8 cellular contexts compared by ENCODE assay signal in the genomic region with DNA sequence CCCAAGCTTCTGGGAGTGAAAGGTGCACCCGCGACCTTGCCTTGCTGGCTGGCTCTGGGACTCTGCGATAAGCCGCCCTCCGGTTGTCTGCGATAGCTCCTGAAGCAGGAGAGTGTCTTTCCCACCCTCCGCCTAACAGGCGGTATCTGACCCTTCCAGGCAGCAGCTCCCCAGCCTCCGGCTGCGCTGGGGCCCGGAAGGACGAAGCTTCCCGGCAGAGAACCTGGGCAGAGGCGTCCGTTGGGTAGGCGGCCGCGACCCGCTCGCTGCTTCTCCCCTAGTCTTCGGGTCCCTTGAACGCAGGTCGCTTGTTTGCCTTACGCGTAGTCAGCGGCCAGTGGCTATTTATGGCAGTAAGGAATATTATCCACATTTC. TPM values are rescaled to one million over a fixed set of nuclear protein-coding genes. Genes with fewer than 3 reads are reported as not detected.
A peak's percentile ranks its signal among the peaks of the same experiment; 100 is the strongest.
DNase-seq lines count a peak whose midpoint lies in the region; ATAC-seq and TF ChIP-seq lines count a peak whose summit lies in the region.

No MANE protein-coding gene starts in this region.

- no peaks in the 10 kb centered on the region for H3K36me3 ChIP-seq in thymus (ENCODE audit: control insufficient read depth, insufficient read depth)

- peaks cover 31% of the 10 kb centered on the region for H3K4me1 ChIP-seq in thymus (ENCODE audit: control insufficient read depth, insufficient read depth, low read length)

- H3K4me3 Mint-ChIP-seq in activated naive CD4-positive, alpha-beta T cell treated with anti-CD3 and anti-CD28 coated beads, Interleukin-2, amount 10 ng/mL, durations not matched to agents 7 days and 5 days, result peak overlapping the region; percentile 88

- H3K36me3 Mint-ChIP-seq in activated naive CD4-positive, alpha-beta T cell treated with anti-CD3 and anti-CD28 coated beads, Interleukin-2, amount 10 ng/mL, durations not matched to agents 7 days and 5 days, result peaks cover 46% of the 10 kb centered on the region

- H3K4me3 ChIP-seq in lower leg skin (ENCODE audit: low read depth, poor library complexity, severe bottlenecking) (peak overlapping the region; percentile 89), thymus (ENCODE audit: low read length) (peak overlapping the region; percentile 84)

- WGBS in lower leg skin, 2 donors, result 8 to 12% methylated on average over 8 to 26 of the region's 26 CpGs
- 9% methylated on average over 26 of the region's 26 CpGs for WGBS in thymus

- peaks cover 4% of the 10 kb centered on the region for H3K27me3 Mint-ChIP-seq in activated naive CD4-positive, alpha-beta T cell treated with anti-CD3 and anti-CD28 coated beads, Interleukin-2, amount 10 ng/mL, durations not matched to agents 7 days and 5 days

- H3K4me1 Mint-ChIP-seq in activated naive CD4-positive, alpha-beta T cell treated with anti-CD3 and anti-CD28 coated beads, Interleukin-2, amount 10 ng/mL, durations not matched to agents 7 days and 5 days, result peaks cover 63% of the 10 kb centered on the region

- no peak for DNase-seq in activated naive CD4-positive, alpha-beta T cell treated with anti-CD3 and anti-CD28 coated beads, Interleukin-2, amount 10 ng/mL, durations not matched to agents 7 days and 5 days
- no peak for DNase-seq in activated naive CD4-positive, alpha-beta T cell treated with anti-CD3 and anti-CD28 coated beads, Interleukin-2, amount 50 U/mL, for 16 hours
- DNase-seq in NCI-H510A (lab: John Stamatoyannopoulos, UW) (peak; percentile 67), cerebellum (ENCODE audit: low spot score) (peak; percentile 42), lower leg skin (ENCODE audit: low spot score in 2 of 2) (peak in 1 of 2 donors; percentile 89), NOMO-1 treated with DMSO at 0.1 percent for 48 hours (lab: John Stamatoyannopoulos, UW; ENCODE audit: unreplicated experiment) (no peak)

- peak; percentile 14 for ATAC-seq in HG02870 (IDR thresholded peaks at IDR 0.05; ENCODE audit: unreplicated experiment)

- intact Hi-C loops in lower leg skin (cut with DNase I; ENCODE audit: low total_unique reads), result no loop called here

- CTCF ChIA-PET in activated naive CD4-positive, alpha-beta T cell treated with anti-CD3 and anti-CD28 coated beads, Interleukin-2, amount 10 ng/mL, durations not matched to agents 7 days and 5 days (lab: Charles Lee), result interaction anchor here (0.8 to 2.1 kb wide), 7 partner anchors 13 to 185 kb away, joined by 3 to 8 read pairs (median 4); a partner anchor contains a TSS

- H3K27me3 ChIP-seq in thymus (ENCODE audit: control insufficient read depth, insufficient read depth), result no peaks in the 10 kb centered on the region

- no peaks in the 10 kb centered on the region for H3K9me3 Mint-ChIP-seq in activated naive CD4-positive, alpha-beta T cell treated with anti-CD3 and anti-CD28 coated beads, Interleukin-2, amount 10 ng/mL, durations not matched to agents 7 days and 5 days

- TF ChIP-seq POLR2A in lower leg skin (IDR thresholded peaks at IDR 0.05), result no peak

- H3K27ac ChIP-seq in thymus (ENCODE audit: low read depth), result peak overlapping the region; percentile 100

- TF ChIP-seq CTCF in lower leg skin (IDR thresholded peaks at IDR 0.05), result no peak

- H3K27ac Mint-ChIP-seq in activated naive CD4-positive, alpha-beta T cell treated with anti-CD3 and anti-CD28 coated beads, Interleukin-2, amount 10 ng/mL, durations not matched to agents 7 days and 5 days, result peak overlapping the region; percentile 100

- no peaks in the 10 kb centered on the region for H3K9me3 ChIP-seq in thymus (ENCODE audit: control insufficient read depth)

RNA-seq across cellular contexts. Expression of a gene that starts 0.4 kb away (rescaled TPM):
- 70.5 TPM for total RNA-seq in cerebellum
- total RNA-seq in lower leg skin, result 10 to 100 TPM in 3 of 4 donors, 1 to 10 TPM in 1; 7.8 to 28.9 (median 18.0) TPM
- polyA plus RNA-seq in thymus, result 11.5 TPM

RNA-seq across cellular contexts. Expression of a gene that starts 35.8 kb away (rescaled TPM):
- total RNA-seq in cerebellum, result 12.2 TPM
- total RNA-seq in lower leg skin, result 10 to 100 TPM; 16.9 to 55.0 (median 25.4) TPM
- 11.5 TPM for polyA plus RNA-seq in thymus

Comparison
In these comparisons a context has a peak if more than half of its experiments do, and no peak if none do; other contexts are left out.
1. DNase-seq: peak in NCI-H510A (single experiment) and cerebellum (single experiment); none in activated naive CD4-positive, alpha-beta T cell treated with anti-CD3 and anti-CD28 coated beads, Interleukin-2, amount 10 ng/mL, durations not matched to agents 7 days and 5 days (single experiment), activated naive CD4-positive, alpha-beta T cell treated with anti-CD3 and anti-CD28 coated beads, Interleukin-2, amount 50 U/mL, for 16 hours (single experiment) and NOMO-1 treated with DMSO at 0.1 percent for 48 hours (single experiment).